ENCODE assay signal across 9 cellular contexts in genomic region chr2:241036964-241037421, GRCh38. TPM values are rescaled to one million over a fixed set of nuclear protein-coding genes. Genes with fewer than 3 reads are reported as not detected.
A peak's percentile ranks its signal among the peaks of the same experiment; 100 is the strongest.
DNase-seq lines count a peak whose midpoint lies in the region; ATAC-seq, FAIRE-seq and TF ChIP-seq lines count a peak whose summit lies in the region.
"Had no signal": no experiment of that assay in that cellular context is flagged by ENCODE, and none has a peak within 500 bp of the region (broad histone marks: within the 10 kb centered on the region; RNA-seq: fewer than 3 reads in every experiment).

No MANE protein-coding gene starts in this region.

- ATAC-seq in GM18505 (IDR thresholded peaks at IDR 0.05; ENCODE audit: unreplicated experiment): peak; percentile 6
- ATAC-seq in HG02571 (IDR thresholded peaks at IDR 0.05; ENCODE audit: unreplicated experiment): peak; percentile 29
- peak in 1 of 2 donors; percentile 32 for ATAC-seq in activated T-cell treated with anti-CD3 and anti-CD28 coated beads, Interleukin-2, amount 50 U/mL, for 72 hours (replicated peaks in 1 of 2)
- peak; percentile 2 to 22 for ATAC-seq in naive thymus-derived CD8-positive, alpha-beta T cell

- peak overlapping the region; percentile 71 to 75 for H3K4me3 Mint-ChIP-seq in activated T-cell treated with anti-CD3 and anti-CD28 coated beads, Interleukin-2, amount 50 U/mL, for 72 hours
- H3K4me3 Mint-ChIP-seq in naive thymus-derived CD8-positive, alpha-beta T cell: peak overlapping the region; percentile 58 to 90 (median 79)

- TF ChIP-seq POLR2A in GM18505 (IDR thresholded peaks at IDR 0.05; ENCODE audit: borderline replicate concordance, extremely low read depth, insufficient read depth, insufficient read length): peak; percentile 65
- TF ChIP-seq POLR2A in H54 (IDR thresholded peaks at IDR 0.05; ENCODE audit: low read depth, low read length): no peak

- no peak for FAIRE-seq in H54 (lab: Jason Lieb, UNC)

- DNase-seq in activated T-cell treated with anti-CD3 and anti-CD28 coated beads, Interleukin-2, amount 50 U/mL, for 72 hours: peak in 1 of 2 donors; percentile 22
- no peak for DNase-seq in naive thymus-derived CD8-positive, alpha-beta T cell
- no peak for DNase-seq in stimulated activated CD4-positive, alpha-beta T cell treated with anti-CD3 and anti-CD28 coated beads, Interleukin-4, amount 100 ng/mL, for 1 hour
- no peak for DNase-seq in AG08396 (ENCODE audit: low spot score)
- no peak for DNase-seq in SW480 (ENCODE audit: low spot score)
- DNase-seq in H54 (ENCODE audit: insufficient read length, low spot score): no peak
- DNase-seq: brain microvascular endothelial cell had no signal

- no peaks in the 10 kb centered on the region for H3K36me3 Mint-ChIP-seq in activated T-cell treated with anti-CD3 and anti-CD28 coated beads, Interleukin-2, amount 50 U/mL, for 72 hours (ENCODE audit: insufficient read depth in 2 of 2)
- H3K36me3 Mint-ChIP-seq in naive thymus-derived CD8-positive, alpha-beta T cell: peaks cover 0 to 14% (median 6%) of the 10 kb centered on the region in 3 donors

- no peaks in the 10 kb centered on the region for H3K9me3 Mint-ChIP-seq in activated T-cell treated with anti-CD3 and anti-CD28 coated beads, Interleukin-2, amount 50 U/mL, for 72 hours
- no peaks in the 10 kb centered on the region for H3K9me3 Mint-ChIP-seq in naive thymus-derived CD8-positive, alpha-beta T cell

- H3K27me3 Mint-ChIP-seq in activated T-cell treated with anti-CD3 and anti-CD28 coated beads, Interleukin-2, amount 50 U/mL, for 72 hours (ENCODE audit: low read depth): no peaks in the 10 kb centered on the region
- no peaks in the 10 kb centered on the region for H3K27me3 Mint-ChIP-seq in naive thymus-derived CD8-positive, alpha-beta T cell

- H3K4me1 Mint-ChIP-seq in activated T-cell treated with anti-CD3 and anti-CD28 coated beads, Interleukin-2, amount 50 U/mL, for 72 hours (ENCODE audit: low read depth): no peaks in the 10 kb centered on the region
- H3K4me1 Mint-ChIP-seq in naive thymus-derived CD8-positive, alpha-beta T cell: peaks cover 3 to 31% (median 21%) of the 10 kb centered on the region in 4 donors

- POLR2A ChIA-PET in naive thymus-derived CD8-positive, alpha-beta T cell (lab: Charles Lee): interaction anchor here (1.0 to 1.9 kb wide), 3 partner anchors 23 to 64 kb away, joined by 3 to 6 read pairs (median 3); no protein-coding TSS in a partner anchor

- no peak overlapping the region for H3K27ac Mint-ChIP-seq in activated T-cell treated with anti-CD3 and anti-CD28 coated beads, Interleukin-2, amount 50 U/mL, for 72 hours
- peak overlapping the region in 8 of 10 donors; percentile 77 to 97 (median 93) for H3K27ac Mint-ChIP-seq in naive thymus-derived CD8-positive, alpha-beta T cell

RNA-seq across cellular contexts. Expression of gene SNED1, which starts 38.6 kb away (rescaled TPM):
- total RNA-seq in activated T-cell treated with anti-CD3 and anti-CD28 coated beads, Interleukin-2, amount 50 U/mL, for 72 hours: 1 to 10 TPM in 1 of 2 donors, under 1 TPM in 1; 0.36 to 4.1 TPM
- 10 to 100 TPM; 91.8 to 99.9 TPM for total RNA-seq in naive thymus-derived CD8-positive, alpha-beta T cell
- 1 to 10 TPM in 2 of 3 donors, under 1 TPM in 1; 0.60 to 3.0 (median 1.4) TPM for polyA plus RNA-seq in naive thymus-derived CD8-positive, alpha-beta T cell

Comparison
In these comparisons a context has a peak if more than half of its experiments do, and no peak if none do; other contexts are left out.
1. RNA of gene SNED1, which starts 38.6 kb away (total RNA-seq): 91.8 to 99.9 TPM in naive thymus-derived CD8-positive, alpha-beta T cell; 0.36 to 4.1 TPM in activated T-cell treated with anti-CD3 and anti-CD28 coated beads, Interleukin-2, amount 50 U/mL, for 72 hours; every median in the first group is over 10 times any median in the second.